7 cellular contexts compared by ENCODE assay signal in the genomic region with DNA sequence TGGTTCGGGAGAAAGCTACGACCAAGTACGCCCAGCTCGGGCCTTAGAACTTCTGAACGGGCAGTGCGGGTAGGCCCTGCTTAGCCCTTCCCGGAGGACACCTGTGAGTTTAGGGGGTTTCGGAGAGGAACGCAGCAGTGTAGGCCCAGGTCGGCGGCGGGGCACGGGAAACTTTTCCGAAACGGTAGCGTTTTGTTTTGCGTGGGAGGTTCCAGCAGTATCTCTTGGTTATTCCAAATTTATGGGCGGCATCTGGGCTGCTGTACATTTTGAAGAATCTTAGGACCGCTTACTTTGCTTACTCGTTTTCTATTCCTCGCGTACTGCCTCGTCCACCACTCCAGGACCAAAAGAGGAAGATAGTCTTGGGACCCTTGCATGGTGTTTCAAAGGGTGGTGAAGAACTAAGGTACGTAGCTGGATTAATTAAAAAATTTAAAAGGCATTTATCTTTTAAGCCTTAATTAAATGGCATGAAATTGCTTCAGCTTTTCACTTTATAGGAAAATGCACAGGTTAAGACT. TPM values are rescaled to one million over a fixed set of nuclear protein-coding genes. Genes with fewer than 3 reads are reported as not detected.
DNase-seq lines count a peak whose midpoint lies in the region; ATAC-seq and TF ChIP-seq lines count a peak whose summit lies in the region.

No MANE protein-coding gene starts in this region.

- DNase-seq in T-cell, result no peak
- no peak for DNase-seq in fibroblast of villous mesenchyme (ENCODE audit: low read depth)
- peak; percentile 23 for DNase-seq in pons (ENCODE audit: low spot score)
- no peak for DNase-seq in DMS79 (lab: John Stamatoyannopoulos, UW)

- H3K9me3 Mint-ChIP-seq in T-cell, result peaks cover 0 to 5% (median 3%) of the 10 kb centered on the region in 3 donors

- peaks cover 3 to 5% of the 10 kb centered on the region in 2 donors for H3K27me3 Mint-ChIP-seq in T-cell

- peak overlapping the region; percentile 97 to 99 (median 97) for H3K4me3 Mint-ChIP-seq in T-cell

- peaks cover 46 to 57% (median 46%) of the 10 kb centered on the region in 3 donors for H3K4me1 Mint-ChIP-seq in T-cell

- peak overlapping the region; percentile 91 for H3K4me3 ChIP-seq in fibroblast of villous mesenchyme (ENCODE audit: low read depth, low read length)

- POLR2A ChIA-PET in T-cell (lab: Charles Lee), result interaction anchor here (0.5 to 1.2 kb wide), 3 partner anchors 9 to 13 kb away, joined by 3 read pairs; no protein-coding TSS in a partner anchor

- H3K27ac Mint-ChIP-seq in T-cell, result peak overlapping the region; percentile 96 to 98

- ATAC-seq in GM19023 (IDR thresholded peaks at IDR 0.05; ENCODE audit: unreplicated experiment) (peak; percentile 13), HG02938 (IDR thresholded peaks at IDR 0.05; ENCODE audit: unreplicated experiment) (peak; percentile 8), T-cell (replicated peaks in 1 of 4) (peak in 1 of 4 experiments; percentile 9), HG03097 (IDR thresholded peaks at IDR 0.05; ENCODE audit: low FRiP score, unreplicated experiment) (no peak)

- H3K36me3 Mint-ChIP-seq in T-cell, result peaks cover 31% of the 10 kb centered on the region

- CTCF ChIA-PET in T-cell (lab: Charles Lee), result interaction anchor here in 1 of 2 donors (0.8 to 0.9 kb wide), 2 partner anchors 12 to 471 kb away, joined by 3 to 4 read pairs; no protein-coding TSS in a partner anchor

- no peak for TF ChIP-seq CTCF in fibroblast of villous mesenchyme (IDR thresholded peaks at IDR 0.05; ENCODE audit: insufficient read depth, low read depth, low read length)

RNA-seq across cellular contexts. Expression of a gene that starts 0.5 kb away (rescaled TPM):
- total RNA-seq in T-cell (100 to 1,000 TPM in 2 of 5 donors, 10 to 100 TPM in 3; 81.4 to 152 (median 97.0) TPM), fibroblast of villous mesenchyme (55.1 and 68.7 TPM in 2 replicates)
